8 cellular contexts compared by ENCODE assay signal in the genomic region with DNA sequence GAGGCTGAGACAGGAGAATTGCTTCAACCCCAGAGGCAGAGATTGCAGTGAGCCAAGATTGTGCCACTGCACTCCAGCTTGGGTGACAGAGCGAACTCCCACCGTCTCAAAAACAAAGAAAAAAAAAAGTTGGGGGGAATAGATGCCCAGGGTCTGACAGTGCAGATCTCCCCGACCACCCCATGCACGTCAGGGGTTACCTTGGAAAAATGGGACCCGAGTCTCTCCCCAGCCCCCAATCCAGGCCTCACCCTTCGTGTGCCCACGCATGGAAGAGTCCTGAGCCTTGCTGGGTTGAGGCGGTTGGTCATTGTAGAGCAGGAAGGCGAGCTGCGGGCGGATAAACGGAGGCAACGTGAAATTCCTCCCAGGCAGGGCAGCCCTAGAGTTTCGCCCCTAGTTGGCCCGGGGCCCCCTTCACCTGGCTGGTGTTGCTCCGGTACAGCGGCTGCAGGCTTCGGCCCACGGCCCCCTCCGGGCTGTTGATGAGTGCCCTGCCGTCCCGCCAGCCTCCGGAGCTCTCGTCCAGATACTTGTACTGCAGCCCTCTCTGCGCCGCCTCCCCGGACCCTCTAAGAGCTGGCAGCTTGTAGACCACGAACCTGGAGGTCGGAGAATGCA. TPM values are rescaled to one million over a fixed set of nuclear protein-coding genes. Genes with fewer than 3 reads are reported as not detected.
A peak's percentile ranks its signal among the peaks of the same experiment; 100 is the strongest.
DNase-seq lines count a peak whose midpoint lies in the region; ATAC-seq and TF ChIP-seq lines count a peak whose summit lies in the region.

No MANE protein-coding gene starts in this region.

- DNase-seq in activated CD4-positive, alpha-beta T cell treated with anti-CD3 and anti-CD28 coated beads, Interleukin-2, amount 10 ng/mL, durations not matched to agents 24 days and 14 days, result no peak
- DNase-seq in activated CD4-positive, alpha-beta T cell treated with anti-CD3 and anti-CD28 coated beads, Interleukin-2, amount 50 U/mL, for 1 hour, result no peak
- peak; percentile 33 for DNase-seq in activated CD8-positive, alpha-beta T cell treated with anti-CD3 and anti-CD28 coated beads, Interleukin-2, amount 10 ng/mL, durations not matched to agents 7 days and 5 days
- DNase-seq in foreskin melanocyte (peak; percentile 26), osteocyte (ENCODE audit: extremely low spot score, unreplicated experiment) (no peak), NCI-H128 (lab: John Stamatoyannopoulos, UW; ENCODE audit: unreplicated experiment) (no peak), NCI-H187 treated with DMSO at 0.1 percent for 48 hours (lab: John Stamatoyannopoulos, UW) (no peak)

- peak; percentile 9 for ATAC-seq in HG03097 (IDR thresholded peaks at IDR 0.05; ENCODE audit: low FRiP score, unreplicated experiment)
- ATAC-seq in activated CD8-positive, alpha-beta T cell treated with anti-CD3 and anti-CD28 coated beads, Interleukin-2, amount 10 ng/mL, durations not matched to agents 7 days and 5 days, result peak; percentile 6

- no peak for TF ChIP-seq CTCF in osteocyte (IDR thresholded peaks at IDR 0.05)

- POLR2A ChIA-PET in activated CD8-positive, alpha-beta T cell treated with anti-CD3 and anti-CD28 coated beads, Interleukin-2, amount 10 ng/mL, durations not matched to agents 7 days and 5 days (lab: Charles Lee), result interaction anchor here (0.7 to 1.1 kb wide), 5 partner anchors 8 to 147 kb away, joined by 3 to 4 read pairs (median 3); a partner anchor contains a TSS

- no peaks in the 10 kb centered on the region for H3K27me3 Mint-ChIP-seq in activated CD4-positive, alpha-beta T cell treated with anti-CD3 and anti-CD28 coated beads, Interleukin-2, amount 10 ng/mL, durations not matched to agents 24 days and 14 days
- no peaks in the 10 kb centered on the region for H3K27me3 Mint-ChIP-seq in activated CD8-positive, alpha-beta T cell treated with anti-CD3 and anti-CD28 coated beads, Interleukin-2, amount 10 ng/mL, durations not matched to agents 7 days and 5 days (ENCODE audit: low read depth)
- H3K27me3 Mint-ChIP-seq in osteocyte (ENCODE audit: unreplicated experiment), result peaks cover 9% of the 10 kb centered on the region

- peak overlapping the region; percentile 84 for H3K27ac Mint-ChIP-seq in activated CD4-positive, alpha-beta T cell treated with anti-CD3 and anti-CD28 coated beads, Interleukin-2, amount 10 ng/mL, durations not matched to agents 24 days and 14 days
- H3K27ac Mint-ChIP-seq in activated CD8-positive, alpha-beta T cell treated with anti-CD3 and anti-CD28 coated beads, Interleukin-2, amount 10 ng/mL, durations not matched to agents 7 days and 5 days, result peak overlapping the region; percentile 87
- peak overlapping the region; percentile 86 for H3K27ac Mint-ChIP-seq in osteocyte (ENCODE audit: unreplicated experiment)

- H3K4me1 Mint-ChIP-seq in activated CD4-positive, alpha-beta T cell treated with anti-CD3 and anti-CD28 coated beads, Interleukin-2, amount 10 ng/mL, durations not matched to agents 24 days and 14 days, result peaks cover 18% of the 10 kb centered on the region
- peaks cover 30% of the 10 kb centered on the region for H3K4me1 Mint-ChIP-seq in activated CD8-positive, alpha-beta T cell treated with anti-CD3 and anti-CD28 coated beads, Interleukin-2, amount 10 ng/mL, durations not matched to agents 7 days and 5 days (ENCODE audit: low read depth)
- peaks cover 15% of the 10 kb centered on the region for H3K4me1 Mint-ChIP-seq in osteocyte (ENCODE audit: unreplicated experiment)

- H3K9me3 Mint-ChIP-seq in activated CD4-positive, alpha-beta T cell treated with anti-CD3 and anti-CD28 coated beads, Interleukin-2, amount 10 ng/mL, durations not matched to agents 24 days and 14 days, result no peaks in the 10 kb centered on the region
- H3K9me3 Mint-ChIP-seq in activated CD8-positive, alpha-beta T cell treated with anti-CD3 and anti-CD28 coated beads, Interleukin-2, amount 10 ng/mL, durations not matched to agents 7 days and 5 days (ENCODE audit: insufficient read depth), result peaks cover 11% of the 10 kb centered on the region
- no peaks in the 10 kb centered on the region for H3K9me3 Mint-ChIP-seq in osteocyte (ENCODE audit: unreplicated experiment)

- intact Hi-C loops in activated CD4-positive, alpha-beta T cell treated with anti-CD3 and anti-CD28 coated beads, Interleukin-2, amount 10 ng/mL, durations not matched to agents 24 days and 14 days (cut with micrococcal nuclease), result loop anchor here (2.0 kb wide), 1 partner anchor 42 kb away; a partner anchor contains a TSS

- H3K4me3 Mint-ChIP-seq in activated CD4-positive, alpha-beta T cell treated with anti-CD3 and anti-CD28 coated beads, Interleukin-2, amount 10 ng/mL, durations not matched to agents 24 days and 14 days, result peak overlapping the region; percentile 85
- peak overlapping the region; percentile 81 for H3K4me3 Mint-ChIP-seq in activated CD8-positive, alpha-beta T cell treated with anti-CD3 and anti-CD28 coated beads, Interleukin-2, amount 10 ng/mL, durations not matched to agents 7 days and 5 days
- H3K4me3 Mint-ChIP-seq in osteocyte (ENCODE audit: unreplicated experiment), result peak overlapping the region; percentile 83

- peaks cover 17% of the 10 kb centered on the region for H3K36me3 Mint-ChIP-seq in activated CD4-positive, alpha-beta T cell treated with anti-CD3 and anti-CD28 coated beads, Interleukin-2, amount 10 ng/mL, durations not matched to agents 24 days and 14 days (ENCODE audit: low read depth)
- H3K36me3 Mint-ChIP-seq in activated CD8-positive, alpha-beta T cell treated with anti-CD3 and anti-CD28 coated beads, Interleukin-2, amount 10 ng/mL, durations not matched to agents 7 days and 5 days (ENCODE audit: low read depth), result peaks cover 24% of the 10 kb centered on the region
- peaks cover 8% of the 10 kb centered on the region for H3K36me3 Mint-ChIP-seq in osteocyte (ENCODE audit: unreplicated experiment)

- CTCF ChIA-PET in activated CD8-positive, alpha-beta T cell treated with anti-CD3 and anti-CD28 coated beads, Interleukin-2, amount 10 ng/mL, durations not matched to agents 7 days and 5 days (lab: Charles Lee), result interaction anchor here (0.8 to 2.0 kb wide), 4 partner anchors 10 to 85 kb away, joined by 4 to 9 read pairs (median 6); a partner anchor contains a TSS

RNA-seq across cellular contexts. Expression of a gene that starts 0.6 kb away (rescaled TPM):
- 21.5 and 22.0 TPM in 2 replicates for total RNA-seq in activated CD4-positive, alpha-beta T cell treated with anti-CD3 and anti-CD28 coated beads, Interleukin-2, amount 10 ng/mL, durations not matched to agents 24 days and 14 days
- total RNA-seq in activated CD8-positive, alpha-beta T cell treated with anti-CD3 and anti-CD28 coated beads, Interleukin-2, amount 10 ng/mL, durations not matched to agents 7 days and 5 days, result 10 to 100 TPM; 26.1 to 27.4 TPM
- 47.3 and 57.0 TPM in 2 replicates for total RNA-seq in osteocyte

RNA-seq across cellular contexts. Expression of a gene that starts 6.3 kb away (rescaled TPM):
- total RNA-seq in activated CD4-positive, alpha-beta T cell treated with anti-CD3 and anti-CD28 coated beads, Interleukin-2, amount 10 ng/mL, durations not matched to agents 24 days and 14 days, result 0.77 and 1.2 TPM in 2 replicates
- total RNA-seq in activated CD8-positive, alpha-beta T cell treated with anti-CD3 and anti-CD28 coated beads, Interleukin-2, amount 10 ng/mL, durations not matched to agents 7 days and 5 days, result under 1 TPM in 1 of 2 experiments, not detected in 1; 0.21 TPM
- not detected in 2 replicates for total RNA-seq in osteocyte

RNA-seq across cellular contexts. Expression of a gene that starts 10.3 kb away (rescaled TPM):
- total RNA-seq in activated CD4-positive, alpha-beta T cell treated with anti-CD3 and anti-CD28 coated beads, Interleukin-2, amount 10 ng/mL, durations not matched to agents 24 days and 14 days, result 66.9 and 71.6 TPM in 2 replicates
- total RNA-seq in activated CD8-positive, alpha-beta T cell treated with anti-CD3 and anti-CD28 coated beads, Interleukin-2, amount 10 ng/mL, durations not matched to agents 7 days and 5 days, result 10 to 100 TPM; 39.5 to 42.5 TPM
- total RNA-seq in osteocyte, result 23.1 and 23.8 TPM in 2 replicates

RNA-seq across cellular contexts. Expression of a gene that starts 38.4 kb away (rescaled TPM):
- total RNA-seq in activated CD4-positive, alpha-beta T cell treated with anti-CD3 and anti-CD28 coated beads, Interleukin-2, amount 10 ng/mL, durations not matched to agents 24 days and 14 days, result 2.3 and 3.3 TPM in 2 replicates
- total RNA-seq in activated CD8-positive, alpha-beta T cell treated with anti-CD3 and anti-CD28 coated beads, Interleukin-2, amount 10 ng/mL, durations not matched to agents 7 days and 5 days, result 1 to 10 TPM; 3.4 to 3.9 TPM
- total RNA-seq in osteocyte, result not detected in 2 replicates

RNA-seq across cellular contexts. Expression of a gene that starts 42.3 kb away (rescaled TPM):
- 1.6 and 2.4 TPM in 2 replicates for total RNA-seq in activated CD4-positive, alpha-beta T cell treated with anti-CD3 and anti-CD28 coated beads, Interleukin-2, amount 10 ng/mL, durations not matched to agents 24 days and 14 days
- 1 to 10 TPM in 1 of 2 experiments, under 1 TPM in 1; 0.89 to 1.3 TPM for total RNA-seq in activated CD8-positive, alpha-beta T cell treated with anti-CD3 and anti-CD28 coated beads, Interleukin-2, amount 10 ng/mL, durations not matched to agents 7 days and 5 days
- total RNA-seq in osteocyte, result 0.32 TPM in 1 of 2 replicates, not detected in the other

Comparison
In these comparisons a context has a peak if more than half of its experiments do, and no peak if none do; other contexts are left out.
1. DNase-seq: peak in activated CD8-positive, alpha-beta T cell treated with anti-CD3 and anti-CD28 coated beads, Interleukin-2, amount 10 ng/mL, durations not matched to agents 7 days and 5 days (single experiment) and foreskin melanocyte (single experiment); none in activated CD4-positive, alpha-beta T cell treated with anti-CD3 and anti-CD28 coated beads, Interleukin-2, amount 10 ng/mL, durations not matched to agents 24 days and 14 days (single experiment), activated CD4-positive, alpha-beta T cell treated with anti-CD3 and anti-CD28 coated beads, Interleukin-2, amount 50 U/mL, for 1 hour (single experiment), osteocyte (single experiment), NCI-H128 (single experiment) and NCI-H187 treated with DMSO at 0.1 percent for 48 hours (single experiment).
2. Peak in every context shown above with its lines, with median percentiles within 50 percentile points of each other: H3K27ac Mint-ChIP-seq and H3K4me3 Mint-ChIP-seq.